In genomic region chr12:22275847-22276246, GRCh38 we compare ENCODE assay signal across 10 cellular contexts. TPM values are rescaled to one million over a fixed set of nuclear protein-coding genes. Genes with fewer than 3 reads are reported as not detected.
DNase-seq lines count a peak whose midpoint lies in the region; ATAC-seq, FAIRE-seq and TF ChIP-seq lines count a peak whose summit lies in the region.
"Had no signal": no experiment of that assay in that cellular context is flagged by ENCODE, and none has a peak within 500 bp of the region (broad histone marks: within the 10 kb centered on the region; RNA-seq: fewer than 3 reads in every experiment).

No MANE protein-coding gene starts in this region.

- H3K27me3 ChIP-seq in pancreas, result no peaks in the 10 kb centered on the region

- TF ChIP-seq CTCF in foreskin fibroblast (IDR thresholded peaks at IDR 0.05; ENCODE audit: low read depth, low read length), result no peak
- TF ChIP-seq CTCF in pancreas (IDR thresholded peaks at IDR 0.05), result no peak

- WGBS in pancreas, 2 donors, result 77 to 83% methylated on average over 2 of the region's 2 CpGs

- H3K9me3 ChIP-seq in pancreas, result no peaks in the 10 kb centered on the region

- FAIRE-seq in pancreas (lab: Jason Lieb, UNC), result no peak

- H3K36me3 ChIP-seq in pancreas, result no peaks in the 10 kb centered on the region

- peak; percentile 76 for DNase-seq in Ammon's horn (ENCODE audit: low spot score)
- DNase-seq in SW 1271 (lab: John Stamatoyannopoulos, UW), result peak; percentile 66 to 96
- peak; percentile 95 to 98 for DNase-seq in foreskin fibroblast
- peak in 3 of 6 donors; percentile 28 to 41 (median 29) for DNase-seq in pancreas
- no peak for DNase-seq in HUDEP-2 (lab: John Stamatoyannopoulos, UW; ENCODE audit: unreplicated experiment in 76 of 76)
- no peak for DNase-seq in GM19240 (ENCODE audit: insufficient read length, low spot score)
- no peak for DNase-seq in stimulated activated naive CD4-positive, alpha-beta T cell treated with Interleukin-2 at 50 U/mL for 16 hours (lab: John Stamatoyannopoulos, UW)
- DNase-seq: activated naive CD8-positive, alpha-beta T cell treated with anti-CD3 and anti-CD28 coated beads, Interleukin-2, amount 10 ng/mL, durations not matched to agents 7 days and 5 days; stimulated activated CD4-positive, alpha-beta T cell treated with anti-CD3 and anti-CD28 coated beads, Interleukin-12 subunit alpha, Interleukin-12 subunit beta, amount 100 ng/mL, for 4 hours had no signal

- ATAC-seq in pancreas, result peak in 3 of 4 donors; percentile 78 to 90 (median 85)
- ATAC-seq in HG02759 (IDR thresholded peaks at IDR 0.05; ENCODE audit: unreplicated experiment), result no peak

- no peak overlapping the region for H3K27ac ChIP-seq in pancreas

- H3K4me1 ChIP-seq in pancreas, result no peaks in the 10 kb centered on the region

- intact Hi-C loops in pancreas (cut with DNase I), result no loop called here

- no peak overlapping the region for H3K4me3 ChIP-seq in foreskin fibroblast (ENCODE audit: low read depth in 1 of 2, low read length in 2 of 2)
- no peak overlapping the region for H3K4me3 ChIP-seq in pancreas

RNA-seq across cellular contexts. Expression of gene ST8SIA1, which starts 58.7 kb away (rescaled TPM):
- 1 to 10 TPM in 2 of 6 donors, under 1 TPM in 2, not detected in 2; 0.47 to 1.2 (median 0.88) TPM for total RNA-seq in pancreas
- 1 to 10 TPM in 1 of 2 donors, under 1 TPM in 1; 0.38 to 1.5 TPM for polyA plus RNA-seq in pancreas

Comparison
In these comparisons a context has a peak if more than half of its experiments do, and no peak if none do; other contexts are left out.
1. DNase-seq: peak in Ammon's horn (single experiment), SW 1271 (2 of 2) and foreskin fibroblast (2 of 2); none in HUDEP-2 (0 of 76), GM19240 (single experiment) and stimulated activated naive CD4-positive, alpha-beta T cell treated with Interleukin-2 at 50 U/mL for 16 hours (single experiment).